Comparison of ENCODE assay signal across 8 cellular contexts in genomic region chr22:29307658-29308147, GRCh38. TPM values are rescaled to one million over a fixed set of nuclear protein-coding genes. Genes with fewer than 3 reads are reported as not detected.
A peak's percentile ranks its signal among the peaks of the same experiment; 100 is the strongest.
DNase-seq lines count a peak whose midpoint lies in the region; ATAC-seq and TF ChIP-seq lines count a peak whose summit lies in the region.

No MANE protein-coding gene starts in this region.

- dilution Hi-C loops in IMR-90 (cut with HindIII; ENCODE audit: low sequenced_read_pairs, unreplicated experiment), result no loop called here

- POLR2A ChIA-PET in IMR-90 (lab: Charles Lee; ENCODE audit: unreplicated experiment), result no interaction called here
- POLR2A ChIA-PET in naive thymus-derived CD8-positive, alpha-beta T cell (lab: Charles Lee), result no interaction called here

- peak overlapping the region; percentile 75 for H3K14ac ChIP-seq in IMR-90 (replicated peaks; ENCODE audit: low read depth, low read length)

- no peak for TF ChIP-seq RAD21 in IMR-90 (IDR thresholded peaks at IDR 0.05; ENCODE audit: low read length)

- peak overlapping the region; percentile 67 for H3K4me3 ChIP-seq in IMR-90 (ENCODE audit: insufficient read depth, low read depth, low read length)
- peak overlapping the region; percentile 57 for H3K4me3 ChIP-seq in ectodermal cell (ENCODE audit: insufficient read depth, low read depth, low read length)

- H3K27me3 ChIP-seq in IMR-90 (ENCODE audit: control insufficient read depth, insufficient read depth, low read length) (no peaks in the 10 kb centered on the region), ectodermal cell (ENCODE audit: control insufficient read depth, insufficient read depth, low read length, poor library complexity, severe bottlenecking) (peaks cover 17% of the 10 kb centered on the region)

- no peak overlapping the region for H3K18ac ChIP-seq in IMR-90 (ENCODE audit: low read depth, low read length)

- peak overlapping the region; percentile 74 for H3K4ac ChIP-seq in IMR-90 (ENCODE audit: low read depth, low read length)

- peak; percentile 36 for DNase-seq in AG08396 (ENCODE audit: low spot score)
- no peak for DNase-seq in IMR-90
- no peak for DNase-seq in naive thymus-derived CD8-positive, alpha-beta T cell
- DNase-seq in NCI-H526 (lab: John Stamatoyannopoulos, UW), result no peak
- DNase-seq in NCI-H146 treated with DMSO at 0.1 percent for 48 hours (lab: John Stamatoyannopoulos, UW; ENCODE audit: unreplicated experiment), result no peak
- no peak for DNase-seq in NCI-H1105 (lab: John Stamatoyannopoulos, UW)

- peak overlapping the region; percentile 52 for H2AK5ac ChIP-seq in IMR-90 (ENCODE audit: low read depth, low read length)

- H3K36me3 ChIP-seq in IMR-90 (ENCODE audit: control insufficient read depth, insufficient read depth, low read length) (no peaks in the 10 kb centered on the region), ectodermal cell (ENCODE audit: control insufficient read depth, insufficient read depth, low read length) (no peaks in the 10 kb centered on the region)

- peak overlapping the region; percentile 69 to 85 (median 81) for H3K4me3 Mint-ChIP-seq in naive thymus-derived CD8-positive, alpha-beta T cell

- H4K5ac ChIP-seq in IMR-90 (ENCODE audit: low read depth, low read length), result peak overlapping the region; percentile 52

- peak overlapping the region; percentile 22 for H2BK5ac ChIP-seq in IMR-90 (ENCODE audit: low read depth, low read length, poor library complexity, severe bottlenecking)

- H4K20me1 ChIP-seq in IMR-90 (ENCODE audit: insufficient read depth, low read length), result peaks cover 20% of the 10 kb centered on the region

- peaks cover 8 to 42% of the 10 kb centered on the region in 2 experiments; a peak in 3 of 4 replicates for H3K79me1 ChIP-seq in IMR-90 (ENCODE audit: low read depth in 1 of 2, low read length in 2 of 2)

- CTCF ChIA-PET in IMR-90 (lab: Yijun Ruan, JAX), result no interaction called here

- no peak overlapping the region for H2BK15ac ChIP-seq in IMR-90 (ENCODE audit: low read depth, low read length)

- H3K4me2 ChIP-seq in IMR-90 (ENCODE audit: low read depth, low read length), result peak overlapping the region; percentile 88

- H3K9me1 ChIP-seq in IMR-90 (ENCODE audit: insufficient read depth, low read length), result peaks cover 5% of the 10 kb centered on the region; the same call in 1 of the 2 replicates

- peak overlapping the region; percentile 17; the same call in 1 of the 2 replicates for H4K91ac ChIP-seq in IMR-90 (ENCODE audit: insufficient read depth, low read depth, low read length)

- intact Hi-C loops in IMR-90 (cut with micrococcal nuclease), result no loop called here

- no peak for TF ChIP-seq CTCF in IMR-90 (conservative IDR thresholded peaks at IDR 0.05; ENCODE audit: low read depth, low read length)

- peak overlapping the region; percentile 78 for H3K9ac ChIP-seq in IMR-90 (ENCODE audit: low read depth, low read length)

- 81% methylated on average over 5 of the region's 17 CpGs; no CpG with 5 or more reads in 1 of the 2 experiments for WGBS in IMR-90 (ENCODE audit: extremely low coverage in 2 of 2, insufficient read length in 1 of 2), 2 experiments
- 84 to 86% methylated on average over 17 of the region's 17 CpGs for WGBS in ectodermal cell, 2 experiments

- H2AFZ ChIP-seq in IMR-90 (replicated peaks; ENCODE audit: low read length, poor library complexity), result peak overlapping the region; percentile 81

- H2AK9ac ChIP-seq in IMR-90 (replicated peaks; ENCODE audit: low read depth, low read length, poor library complexity), result peak overlapping the region; percentile 99

- H3K27ac ChIP-seq in IMR-90 (ENCODE audit: insufficient read depth, low read length) (peak overlapping the region; percentile 74), ectodermal cell (ENCODE audit: insufficient read depth, low read depth, low read length, poor library complexity, severe bottlenecking) (no peak overlapping the region)

- peaks cover 0 to 2% (median 0%) of the 10 kb centered on the region in 9 donors for H3K9me3 Mint-ChIP-seq in naive thymus-derived CD8-positive, alpha-beta T cell

- peaks cover 7 to 18% (median 14%) of the 10 kb centered on the region in 4 donors for H3K4me1 Mint-ChIP-seq in naive thymus-derived CD8-positive, alpha-beta T cell

- TF ChIP-seq POLR2A in IMR-90 (IDR thresholded peaks at IDR 0.05; ENCODE audit: low read depth, low read length), result no peak

- no peaks in the 10 kb centered on the region for H3K9me3 ChIP-seq in IMR-90 (ENCODE audit: control insufficient read depth, insufficient read depth, low read length)
- H3K9me3 ChIP-seq in ectodermal cell (ENCODE audit: control insufficient read depth, low read length), result no peaks in the 10 kb centered on the region

- no peaks in the 10 kb centered on the region for H3K36me3 Mint-ChIP-seq in naive thymus-derived CD8-positive, alpha-beta T cell

- in situ Hi-C loops in IMR-90 (cut with MboI; ENCODE audit: low sequenced_read_pairs), result no loop called here

- H2BK20ac ChIP-seq in IMR-90 (ENCODE audit: low read depth, low read length), result no peak overlapping the region

- H2BK120ac ChIP-seq in IMR-90 (ENCODE audit: low read depth, low read length), result peak overlapping the region; percentile 26; the same call in 1 of the 2 replicates

- H3K4me1 ChIP-seq in IMR-90 (ENCODE audit: control insufficient read depth, insufficient read depth, low read length) (peaks cover 17% of the 10 kb centered on the region), ectodermal cell (ENCODE audit: control insufficient read depth, insufficient read depth, low read length) (peaks cover 29% of the 10 kb centered on the region)

- H3K23ac ChIP-seq in IMR-90 (ENCODE audit: low read depth, low read length), result peak overlapping the region; percentile 95

- peaks cover 2 to 43% (median 14%) of the 10 kb centered on the region in 5 donors for H3K27me3 Mint-ChIP-seq in naive thymus-derived CD8-positive, alpha-beta T cell

- no peak overlapping the region for H3K56ac ChIP-seq in IMR-90 (ENCODE audit: extremely low read depth, insufficient read depth, low read length)

- peak overlapping the region in 2 of 10 donors; percentile 39 to 56 for H3K27ac Mint-ChIP-seq in naive thymus-derived CD8-positive, alpha-beta T cell

- peak overlapping the region in 1 of 2 experiments; percentile 75; a peak in 1 of 4 replicates for H4K8ac ChIP-seq in IMR-90 (ENCODE audit: low read depth in 2 of 2, low read length in 2 of 2)

- ATAC-seq in IMR-90 (ENCODE audit: low read depth) (no peak), GM19467 (IDR thresholded peaks at IDR 0.05; ENCODE audit: unreplicated experiment) (no peak)
- ATAC-seq in naive thymus-derived CD8-positive, alpha-beta T cell, result no peak

- BruUV-seq in IMR-90 (replicated peaks; lab: Mats Ljungman, UMichigan), result no TSS peak

TF ChIP-seq in IMR-90, 13 proteins besides CTCF, POLR2A, EP300 and RAD21 (continues in another document):
- TF ChIP-seq FOS (IDR thresholded peaks at IDR 0.05; ENCODE audit: low read depth, low read length) (no peak), BHLHE40 (IDR thresholded peaks at IDR 0.05; ENCODE audit: low read depth, low read length) (no peak), CEBPB (IDR thresholded peaks at IDR 0.05; ENCODE audit: low read depth, low read length) (no peak), SMC3 (IDR thresholded peaks at IDR 0.05; ENCODE audit: low read depth, low read length) (no peak), CHD1 (IDR thresholded peaks at IDR 0.05; ENCODE audit: low read depth, low read length) (no peak), MXI1 (IDR thresholded peaks at IDR 0.05; ENCODE audit: borderline replicate concordance, low read depth, low read length) (no peak), MAFK (IDR thresholded peaks at IDR 0.05; ENCODE audit: low read depth, low read length) (no peak), MAZ (IDR thresholded peaks at IDR 0.05; ENCODE audit: borderline replicate concordance, low read depth, low read length) (no peak)

RNA-seq across cellular contexts. Expression of gene GAS2L1, which starts 1.3 kb away (rescaled TPM):
- 1.4 TPM in 2 replicates for total RNA-seq in IMR-90 (2012; rRNA removed)
- 15.6 and 22.5 TPM in 2 replicates for polyA plus RNA-seq in IMR-90 (2012; rRNA removed)
- 24.1 and 32.2 TPM in 2 replicates for polyA plus RNA-seq in IMR-90 (2012; cell fraction: cytosol; rRNA removed)
- polyA plus RNA-seq in IMR-90 (2012; cell fraction: nucleus; rRNA removed; ENCODE audit: low replicate concordance), result 20.1 and 69.5 TPM in 2 replicates
- polyA plus RNA-seq in ectodermal cell (2013, experiment 1 of 4), result 5.7 TPM
- 5.2 TPM for polyA plus RNA-seq in ectodermal cell (2013, experiment 2 of 4)
- 6.8 TPM for polyA plus RNA-seq in ectodermal cell (2013, experiment 3 of 4)
- polyA plus RNA-seq in ectodermal cell (2013, experiment 4 of 4), result 6.7 TPM
- not detected for total RNA-seq in naive thymus-derived CD8-positive, alpha-beta T cell
- polyA plus RNA-seq in naive thymus-derived CD8-positive, alpha-beta T cell, result under 1 TPM in 1 of 3 donors, not detected in 2; 0.54 TPM

RNA-seq across cellular contexts. Expression of gene RASL10A, which starts 7.8 kb away (rescaled TPM):
- total RNA-seq in IMR-90 (2012; rRNA removed), result not detected in 2 replicates
- polyA plus RNA-seq in IMR-90 (2012; rRNA removed), result 0.07 and 0.26 TPM in 2 replicates
- 0.22 TPM in 1 of 2 replicates, not detected in the other for polyA plus RNA-seq in IMR-90 (2012; cell fraction: cytosol; rRNA removed)
- 0.89 and 2.7 TPM in 2 replicates for polyA plus RNA-seq in IMR-90 (2012; cell fraction: nucleus; rRNA removed; ENCODE audit: low replicate concordance)
- not detected for polyA plus RNA-seq in ectodermal cell (2013, experiment 1 of 4)
- 0.21 TPM for polyA plus RNA-seq in ectodermal cell (2013, experiment 2 of 4)
- polyA plus RNA-seq in ectodermal cell (2013, experiment 3 of 4), result 0.43 TPM
- 0.24 TPM for polyA plus RNA-seq in ectodermal cell (2013, experiment 4 of 4)
- total RNA-seq in naive thymus-derived CD8-positive, alpha-beta T cell, result 1 to 10 TPM in 1 of 2 experiments, under 1 TPM in 1; 0.49 to 1.3 TPM
- polyA plus RNA-seq in naive thymus-derived CD8-positive, alpha-beta T cell, result not detected

RNA-seq across cellular contexts. Expression of gene EWSR1, which starts 39.6 kb away (rescaled TPM):
- total RNA-seq in IMR-90 (2012; rRNA removed), result 414 and 518 TPM in 2 replicates
- 243 and 267 TPM in 2 replicates for polyA plus RNA-seq in IMR-90 (2012; rRNA removed)
- polyA plus RNA-seq in IMR-90 (2012; cell fraction: cytosol; rRNA removed), result 124 and 135 TPM in 2 replicates
- polyA plus RNA-seq in IMR-90 (2012; cell fraction: nucleus; rRNA removed; ENCODE audit: low replicate concordance), result 764 and 770 TPM in 2 replicates
- polyA plus RNA-seq in ectodermal cell (2013, experiment 1 of 4), result 536 TPM
- polyA plus RNA-seq in ectodermal cell (2013, experiment 2 of 4), result 548 TPM
- polyA plus RNA-seq in ectodermal cell (2013, experiment 3 of 4), result 438 TPM
- polyA plus RNA-seq in ectodermal cell (2013, experiment 4 of 4), result 536 TPM
- 100 to 1,000 TPM; 290 to 292 TPM for total RNA-seq in naive thymus-derived CD8-positive, alpha-beta T cell
- polyA plus RNA-seq in naive thymus-derived CD8-positive, alpha-beta T cell, result 100 to 1,000 TPM; 141 to 215 (median 175) TPM

RNA-seq across cellular contexts. Expression of gene RHBDD3, which starts 39.9 kb away (rescaled TPM):
- total RNA-seq in IMR-90 (2012; rRNA removed), result 5.7 and 6.9 TPM in 2 replicates
- polyA plus RNA-seq in IMR-90 (2012; rRNA removed), result 21.2 and 21.5 TPM in 2 replicates
- polyA plus RNA-seq in IMR-90 (2012; cell fraction: cytosol; rRNA removed), result 16.5 and 26.9 TPM in 2 replicates
- polyA plus RNA-seq in IMR-90 (2012; cell fraction: nucleus; rRNA removed; ENCODE audit: low replicate concordance), result 32.2 and 94.3 TPM in 2 replicates
- polyA plus RNA-seq in ectodermal cell (2013, experiment 1 of 4), result 72.3 TPM
- polyA plus RNA-seq in ectodermal cell (2013, experiment 2 of 4), result 67.2 TPM
- polyA plus RNA-seq in ectodermal cell (2013, experiment 3 of 4), result 58.3 TPM
- polyA plus RNA-seq in ectodermal cell (2013, experiment 4 of 4), result 62.7 TPM
- 10 to 100 TPM; 18.7 to 19.2 TPM for total RNA-seq in naive thymus-derived CD8-positive, alpha-beta T cell
- 10 to 100 TPM in 1 of 3 donors, 1 to 10 TPM in 2; 4.7 to 13.1 (median 4.9) TPM for polyA plus RNA-seq in naive thymus-derived CD8-positive, alpha-beta T cell
